Comparison of ENCODE assay signal across 1 cellular context in genomic region chr14:55279384-55279783, GRCh38.
TF ChIP-seq lines count a peak whose summit lies in the region.

No MANE protein-coding gene starts in this region.

TF ChIP-seq in GM12878, 131 proteins besides CTCF, POLR2A, EP300 and RAD21 (continued from another document):
- TF ChIP-seq CUX1 (IDR thresholded peaks at IDR 0.05; ENCODE audit: insufficient replicate concordance, low read depth, low read length) (no peak), SMC3 (IDR thresholded peaks at IDR 0.05; ENCODE audit: borderline replicate concordance, low read length) (no peak), TCF3 (IDR thresholded peaks at IDR 0.05; ENCODE audit: borderline replicate concordance, insufficient read depth, low read depth, low read length) (no peak), ATF2 (IDR thresholded peaks at IDR 0.05; ENCODE audit: low read length) (peak; percentile 31; the same call in 1 of the 2 replicates), CHD4 (IDR thresholded peaks at IDR 0.05) (no peak), MEF2B (IDR thresholded peaks at IDR 0.05; ENCODE audit: partially characterized antibody, poor library complexity, severe bottlenecking) (peak; percentile 36), BACH1 (IDR thresholded peaks at IDR 0.05; ENCODE audit: borderline replicate concordance) (no peak), DPF2 (IDR thresholded peaks at IDR 0.05) (no peak), GABPA (IDR thresholded peaks at IDR 0.05; ENCODE audit: low read depth) (no peak), KDM1A (IDR thresholded peaks at IDR 0.05; ENCODE audit: borderline replicate concordance) (no peak), ZBTB11 (CRISPR knock-in tag; IDR thresholded peaks at IDR 0.05) (no peak), NR2C1 (IDR thresholded peaks at IDR 0.05) (no peak), RUNX3 (IDR thresholded peaks at IDR 0.05; ENCODE audit: low read length) (peak; percentile 49; the same call in 1 of the 2 replicates), MTA2 (IDR thresholded peaks at IDR 0.05; ENCODE audit: low read depth) (0 out of 2 replicates have a peak, but pooled peaks have one; percentile 19), NFXL1 (IDR thresholded peaks at IDR 0.05; ENCODE audit: borderline replicate concordance) (no peak), WRNIP1 (IDR thresholded peaks at IDR 0.05; ENCODE audit: borderline replicate concordance, low read depth, low read length) (no peak), ZNF384 (IDR thresholded peaks at IDR 0.05; ENCODE audit: borderline replicate concordance, low read depth, low read length) (no peak), CREB1 (IDR thresholded peaks at IDR 0.05; ENCODE audit: low read depth) (0 out of 2 replicates have a peak, but pooled peaks have one; percentile 14), ZNF24 (IDR thresholded peaks at IDR 0.05) (no peak), E2F8 (IDR thresholded peaks at IDR 0.05; ENCODE audit: low read depth, partially characterized antibody) (no peak), MEF2A (IDR thresholded peaks at IDR 0.05; ENCODE audit: insufficient read depth, low read depth, low read length) (peak; percentile 16; the same call in 1 of the 2 replicates), BCL3 (IDR thresholded peaks at IDR 0.05; ENCODE audit: borderline replicate concordance, insufficient read depth, low read depth, low read length, poor library complexity, severe bottlenecking) (no peak)
